9 cellular contexts compared by ENCODE assay signal in the genomic region with DNA sequence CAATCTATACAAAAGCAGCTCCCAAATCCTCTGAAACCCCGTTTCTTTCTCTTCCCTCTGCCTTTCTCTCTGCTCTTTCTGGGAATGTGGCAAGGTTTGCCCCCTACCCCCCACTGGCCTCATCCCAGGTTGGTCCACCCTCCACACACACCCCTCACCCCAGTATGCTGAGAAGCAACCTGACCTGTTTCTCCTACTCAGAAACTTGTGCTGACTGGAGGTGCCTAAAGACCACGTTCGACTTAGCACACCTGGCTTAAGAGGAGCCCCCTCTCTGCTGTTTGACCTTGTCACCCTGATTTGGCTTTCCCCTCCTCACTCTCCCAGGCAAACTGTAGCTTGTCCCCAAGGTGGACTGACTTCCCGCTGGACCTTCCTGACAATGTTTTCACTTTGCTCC. TPM values are rescaled to one million over a fixed set of nuclear protein-coding genes. Genes with fewer than 3 reads are reported as not detected.
DNase-seq lines count a peak whose midpoint lies in the region; ATAC-seq, FAIRE-seq and TF ChIP-seq lines count a peak whose summit lies in the region.
"Had no signal": no experiment of that assay in that cellular context is flagged by ENCODE, and none has a peak within 500 bp of the region (broad histone marks: within the 10 kb centered on the region; RNA-seq: fewer than 3 reads in every experiment).

No MANE protein-coding gene starts in this region.

- H3K4me3 ChIP-seq in K562 (peak overlapping the region; percentile 58; the same call in 1 of the 2 replicates), mesenchymal stem cell (ENCODE audit: insufficient read depth in 1 of 2, low read depth in 1 of 2, low read length in 2 of 2) (peak overlapping the region in 1 of 2 experiments; percentile 85), thoracic aorta (peak overlapping the region; percentile 82)

- BruUV-seq in K562 (replicated peaks; lab: Mats Ljungman, UMichigan), result no TSS peak

- CTCF ChIA-PET in K562 (lab: Yijun Ruan, JAX; ENCODE audit: low intra/inter-chr PET ratio), result no interaction called here

- H3K9ac ChIP-seq in K562 (ENCODE audit: insufficient read depth in 1 of 2, low read depth in 2 of 2, low read length in 2 of 2) (peak overlapping the region; percentile 81 to 95; a peak in 3 of 4 replicates), mesenchymal stem cell (ENCODE audit: low read length) (no peak overlapping the region)

- H3K9me3 ChIP-seq in K562 (replicated peaks; ENCODE audit: control insufficient read depth, insufficient read depth, low read depth, low read length) (no peaks in the 10 kb centered on the region), mesenchymal stem cell (ENCODE audit: control insufficient read depth, low read length) (no peaks in the 10 kb centered on the region), thoracic aorta (no peaks in the 10 kb centered on the region)
- H3K9me3 ChIP-seq: SJCRH30 had no signal

- in situ Hi-C loops in K562 (cut with MboI), result no loop called here

- TF ChIP-seq RAD21 in K562 (CRISPR knock-in tag; conservative IDR thresholded peaks at IDR 0.05 in 1 of 2, IDR thresholded peaks at IDR 0.05 in 1 of 2), result no peak

- no peak overlapping the region for H2BK120ac ChIP-seq in mesenchymal stem cell (ENCODE audit: low read depth, low read length)

- no peak overlapping the region for H2BK5ac ChIP-seq in mesenchymal stem cell (ENCODE audit: low read depth, low read length, poor library complexity, severe bottlenecking)

- H3K36me3 ChIP-seq in K562 (ENCODE audit: control insufficient read depth, insufficient read depth, low read length), result peaks cover 15% of the 10 kb centered on the region; the same call in 1 of the 3 replicates
- H3K36me3 ChIP-seq in mesenchymal stem cell (ENCODE audit: control insufficient read depth in 1 of 2, insufficient read depth in 2 of 2, low read depth in 1 of 2, low read length in 2 of 2), result peaks cover 0 to 11% of the 10 kb centered on the region in 2 experiments
- no peaks in the 10 kb centered on the region for H3K36me3 ChIP-seq in thoracic aorta
- H3K36me3 ChIP-seq: SJCRH30 had no signal

- H3K4me1 ChIP-seq in K562 (replicated peaks in 1 of 2; ENCODE audit: control insufficient read depth in 2 of 2, insufficient read depth in 2 of 2, low read length in 2 of 2) (peaks cover 46 to 59% of the 10 kb centered on the region in 2 experiments), mesenchymal stem cell (ENCODE audit: control insufficient read depth, insufficient read depth, low read depth, low read length) (peaks cover 37% of the 10 kb centered on the region), thoracic aorta (ENCODE audit: control insufficient read depth in 1 of 2, low read depth in 2 of 2) (peaks cover 25 to 63% of the 10 kb centered on the region in 2 donors)
- H3K4me1 ChIP-seq: SJCRH30 had no signal

- no peak for ATAC-seq in K562
- ATAC-seq in thoracic aorta (ENCODE audit: insufficient number of reproducible peaks, low FRiP score, low read depth), result no peak

- H3K23ac ChIP-seq in mesenchymal stem cell (ENCODE audit: low read length in 2 of 2), result peak overlapping the region in 1 of 2 experiments; percentile 11

- no peaks in the 10 kb centered on the region; the same call in 1 of the 2 replicates for H4K20me1 ChIP-seq in K562 (replicated peaks; ENCODE audit: control insufficient read depth, insufficient read depth, low read length)

- peak overlapping the region; percentile 79 for H3K27ac ChIP-seq in K562 (ENCODE audit: extremely low read depth, low read depth, low read length)
- H3K27ac ChIP-seq in mesenchymal stem cell (ENCODE audit: low read length, poor library complexity, severe bottlenecking), result no peak overlapping the region
- H3K27ac ChIP-seq in thoracic aorta, result peak overlapping the region; percentile 85 to 91
- H3K27ac ChIP-seq: SJCRH30 had no signal

- H3K27me3 ChIP-seq in K562 (ENCODE audit: control insufficient read depth in 2 of 2, insufficient read depth in 2 of 2, low read length in 2 of 2), result no peaks in the 10 kb centered on the region
- H3K27me3 ChIP-seq in mesenchymal stem cell (ENCODE audit: control insufficient read depth in 1 of 2, insufficient read depth in 1 of 2, low read length in 2 of 2), result peaks cover 0 to 9% of the 10 kb centered on the region in 2 experiments
- H3K27me3 ChIP-seq in thoracic aorta (replicated peaks; ENCODE audit: insufficient read depth), result no peaks in the 10 kb centered on the region

- no peaks in the 10 kb centered on the region for H3K9me1 ChIP-seq in K562 (ENCODE audit: control insufficient read depth, insufficient read depth, low read length)

- peak overlapping the region; percentile 95 for H4K8ac ChIP-seq in mesenchymal stem cell (ENCODE audit: low read length)

- peak overlapping the region; percentile 37 for H2AK5ac ChIP-seq in mesenchymal stem cell (ENCODE audit: low read length, severe bottlenecking)

- no peak for TF ChIP-seq POLR2A in K562 (conservative IDR thresholded peaks at IDR 0.05)

- POLR2A ChIA-PET in K562 (lab: Yijun Ruan, JAX), result interaction anchor here (0.5 to 2.9 kb wide), 9 partner anchors 10 to 486 kb away, joined by 3 to 10 read pairs (median 4); partner anchors contain the start of gene RAD50

- peaks cover 53% of the 10 kb centered on the region for H3K79me2 ChIP-seq in K562 (ENCODE audit: control insufficient read depth, insufficient read depth, low read length)

- intact Hi-C loops in K562 (cut with micrococcal nuclease), result loop anchor here (2.0 kb wide), 1 partner anchor 43 kb away; no protein-coding TSS in a partner anchor

- no peak overlapping the region for H2BK12ac ChIP-seq in mesenchymal stem cell (ENCODE audit: low read length in 2 of 2)

- no peak overlapping the region for H3K18ac ChIP-seq in mesenchymal stem cell (ENCODE audit: low read depth in 1 of 2, low read length in 2 of 2)

- H2BK15ac ChIP-seq in mesenchymal stem cell (ENCODE audit: low read depth, poor library complexity, severe bottlenecking), result no peak overlapping the region

- H3K79me1 ChIP-seq in mesenchymal stem cell (replicated peaks; ENCODE audit: low read length, poor library complexity, severe bottlenecking), result peaks cover 27% of the 10 kb centered on the region

- TF ChIP-seq CTCF in K562 (IDR thresholded peaks at IDR 0.05 in 2 of 3, conservative IDR thresholded peaks at IDR 0.05 in 1 of 3; ENCODE audit: insufficient read depth in 2 of 3, low read depth in 1 of 3, low read length in 3 of 3), result no peak; a peak in 1 of 6 replicates
- no peak for TF ChIP-seq CTCF in thoracic aorta (IDR thresholded peaks at IDR 0.05)

- peak; percentile 35 for FAIRE-seq in K562 (lab: Jason Lieb, UNC)

- H3K4ac ChIP-seq in mesenchymal stem cell (ENCODE audit: low read depth in 1 of 2, low read length in 2 of 2), result no peak overlapping the region

- H2AFZ ChIP-seq in K562 (ENCODE audit: low read depth, low read length) (peak overlapping the region; percentile 93), mesenchymal stem cell (ENCODE audit: low read depth, low read length) (no peak overlapping the region)

- DNase-seq in activated effector memory CD4-positive, alpha-beta T cell treated with anti-CD3 and anti-CD28 coated beads, Interleukin-2, amount 50 U/mL, for 16 hours, result peak; percentile 37
- no peak for DNase-seq in activated effector memory CD4-positive, alpha-beta T cell treated with Interleukin-2 at 50 U/mL for 16 hours
- DNase-seq in K562 (ENCODE audit: extremely low read depth in 1 of 4, low spot score in 3 of 4), result peak in 1 of 4 experiments; percentile 25
- DNase-seq in mesenchymal stem cell, result no peak
- no peak for DNase-seq in thoracic aorta (ENCODE audit: low spot score)
- no peak for DNase-seq in stimulated activated naive CD4-positive, alpha-beta T cell treated with Interleukin-2 at 50 U/mL for 16 hours (lab: John Stamatoyannopoulos, UW)
- DNase-seq in stimulated activated CD4-positive, alpha-beta T cell treated with anti-CD3 and anti-CD28 coated beads, Interleukin-4, amount 100 ng/mL, for 1 hour, result no peak
- DNase-seq in GM03348 (ENCODE audit: low spot score), result no peak
- DNase-seq: SJCRH30 had no signal

- peak overlapping the region; percentile 84 for H3K4me2 ChIP-seq in K562 (ENCODE audit: insufficient read depth, low read length)
- H3K4me2 ChIP-seq in mesenchymal stem cell (ENCODE audit: low read length, poor library complexity, severe bottlenecking), result peak overlapping the region; percentile 97

- TF ChIP-seq EP300 in K562 (IDR thresholded peaks at IDR 0.05; ENCODE audit: low read length), result no peak

- 16% methylated on average over 3 of the region's 4 CpGs for WGBS in K562 (ENCODE audit: insufficient coverage, low coverage, missing lambda C conversion rate)
- 85% methylated on average over 3 of the region's 4 CpGs for WGBS in mesenchymal stem cell

- peak overlapping the region; percentile 52 for H4K91ac ChIP-seq in mesenchymal stem cell (ENCODE audit: low read length)

- H3K14ac ChIP-seq in mesenchymal stem cell (ENCODE audit: low read length in 2 of 2), result no peak overlapping the region

RNA-seq across cellular contexts. Expression of gene SEPTIN8, which starts 1.1 kb away (rescaled TPM):
- total RNA-seq in K562 (2011; cell fraction: chromatin; rRNA removed; ENCODE audit: low replicate concordance), result 136 and 205 TPM in 2 replicates
- 103 and 109 TPM in 2 replicates for total RNA-seq in K562 (2011; cell fraction: nucleolus; rRNA removed)
- total RNA-seq in K562 (2011; cell fraction: nucleoplasm; rRNA removed), result 115 and 139 TPM in 2 replicates
- 92.0 and 109 TPM in 2 replicates for total RNA-seq in K562 (2014; rRNA removed)
- total RNA-seq in K562 (2014; rRNA removed; fragmentation: Illumina TruSeq; extraction: Trizol), result 68.2 and 79.3 TPM in 2 replicates
- total RNA-seq in K562 (2015; rRNA removed; fragmentation: Illumina TruSeq; extraction: Trizol), result 101 TPM in 2 replicates
- 131 and 137 TPM in 2 replicates for total RNA-seq in K562 (2021)
- 121 and 149 TPM in 2 replicates for polyA plus RNA-seq in K562 (2011; rRNA removed)
- 72.8 and 87.1 TPM in 2 replicates for polyA plus RNA-seq in K562 (2011; cell fraction: cytosol; rRNA removed)
- polyA plus RNA-seq in K562 (2011; cell fraction: nucleus; rRNA removed), result 578 and 627 TPM in 2 replicates
- 143 and 180 TPM in 2 replicates for polyA plus RNA-seq in K562 (2012)
- polyA plus RNA-seq in K562 (2014; fragmentation: Illumina TruSeq; extraction: Trizol), result 113 and 142 TPM in 2 replicates
- 10 to 100 TPM; 19.3 to 21.0 TPM for polyA plus RNA-seq in K562 (2014; fragmentation: Nextera tagmentation; extraction: Ambion mirVana)
- polyA plus RNA-seq in K562 (2014; rRNA removed), result 129 and 143 TPM in 2 replicates
- 67.6 and 68.1 TPM in 2 replicates for polyA minus RNA-seq in K562 (2011; rRNA and poly(A)+ RNA removed)
- polyA minus RNA-seq in K562 (2011; cell fraction: cytosol; rRNA and poly(A)+ RNA removed), result 32.1 and 40.2 TPM in 2 replicates
- polyA minus RNA-seq in K562 (2011; cell fraction: nucleus; rRNA and poly(A)+ RNA removed), result 85.5 and 131 TPM in 2 replicates
- 56.6 TPM for polyA plus RNA-seq in mesenchymal stem cell (2013, experiment 1 of 2)
- 56.6 TPM for polyA plus RNA-seq in mesenchymal stem cell (2013, experiment 2 of 2)
- 100 to 1,000 TPM in 1 of 2 donors, 10 to 100 TPM in 1; 85.7 to 111 TPM for total RNA-seq in thoracic aorta

RNA-seq across cellular contexts. Expression of gene CCNI2, which starts 30.9 kb away (rescaled TPM):
- not detected in 2 replicates for total RNA-seq in K562 (2011; cell fraction: chromatin; rRNA removed; ENCODE audit: low replicate concordance)
- not detected in 2 replicates for total RNA-seq in K562 (2011; cell fraction: nucleolus; rRNA removed)
- 0.23 TPM in 1 of 2 replicates, not detected in the other for total RNA-seq in K562 (2011; cell fraction: nucleoplasm; rRNA removed)
- 0.05 TPM in 1 of 2 replicates, not detected in the other for total RNA-seq in K562 (2014; rRNA removed)
- not detected in 2 replicates for total RNA-seq in K562 (2014; rRNA removed; fragmentation: Illumina TruSeq; extraction: Trizol)
- total RNA-seq in K562 (2015; rRNA removed; fragmentation: Illumina TruSeq; extraction: Trizol), result not detected in 2 replicates
- total RNA-seq in K562 (2021), result 0.18 TPM in 1 of 2 replicates, not detected in the other
- polyA plus RNA-seq in K562 (2011; rRNA removed), result 0.05 and 0.06 TPM in 2 replicates
- 0.06 and 0.13 TPM in 2 replicates for polyA plus RNA-seq in K562 (2011; cell fraction: cytosol; rRNA removed)
- polyA plus RNA-seq in K562 (2011; cell fraction: nucleus; rRNA removed), result 0.36 and 1.1 TPM in 2 replicates
- 1.4 and 11.1 TPM in 2 replicates for polyA plus RNA-seq in K562 (2012)
- polyA plus RNA-seq in K562 (2014; fragmentation: Illumina TruSeq; extraction: Trizol), result 0.06 TPM in 1 of 2 replicates, not detected in the other
- polyA plus RNA-seq in K562 (2014; fragmentation: Nextera tagmentation; extraction: Ambion mirVana), result 1 to 10 TPM; 1.6 to 1.7 TPM
- polyA plus RNA-seq in K562 (2014; rRNA removed), result not detected in 2 replicates
- polyA minus RNA-seq in K562 (2011; rRNA and poly(A)+ RNA removed), result not detected in 2 replicates
- polyA minus RNA-seq in K562 (2011; cell fraction: cytosol; rRNA and poly(A)+ RNA removed), result not detected in 2 replicates
- 0.54 TPM in 1 of 2 replicates, not detected in the other for polyA minus RNA-seq in K562 (2011; cell fraction: nucleus; rRNA and poly(A)+ RNA removed)
- polyA plus RNA-seq in mesenchymal stem cell (2013, experiment 1 of 2), result not detected
- polyA plus RNA-seq in mesenchymal stem cell (2013, experiment 2 of 2), result not detected
- total RNA-seq in thoracic aorta, result not detected
- total RNA-seq: SJCRH30 had no signal

RNA-seq across cellular contexts. Expression of gene SOWAHA, which starts 35.0 kb away (rescaled TPM):
- not detected in 2 replicates for total RNA-seq in K562 (2011; cell fraction: chromatin; rRNA removed; ENCODE audit: low replicate concordance)
- total RNA-seq in K562 (2011; cell fraction: nucleolus; rRNA removed), result not detected in 2 replicates
- not detected in 2 replicates for total RNA-seq in K562 (2011; cell fraction: nucleoplasm; rRNA removed)
- not detected in 2 replicates for total RNA-seq in K562 (2014; rRNA removed)
- total RNA-seq in K562 (2014; rRNA removed; fragmentation: Illumina TruSeq; extraction: Trizol), result not detected in 2 replicates
- total RNA-seq in K562 (2015; rRNA removed; fragmentation: Illumina TruSeq; extraction: Trizol), result not detected in 2 replicates
- not detected in 2 replicates for total RNA-seq in K562 (2021)
- not detected in 2 replicates for polyA plus RNA-seq in K562 (2011; rRNA removed)
- polyA plus RNA-seq in K562 (2011; cell fraction: cytosol; rRNA removed), result not detected in 2 replicates
- not detected in 2 replicates for polyA plus RNA-seq in K562 (2011; cell fraction: nucleus; rRNA removed)
- polyA plus RNA-seq in K562 (2012), result 0.03 and 0.06 TPM in 2 replicates
- polyA plus RNA-seq in K562 (2014; fragmentation: Illumina TruSeq; extraction: Trizol), result not detected in 2 replicates
- not detected for polyA plus RNA-seq in K562 (2014; fragmentation: Nextera tagmentation; extraction: Ambion mirVana)
- not detected in 2 replicates for polyA plus RNA-seq in K562 (2014; rRNA removed)
- polyA minus RNA-seq in K562 (2011; rRNA and poly(A)+ RNA removed), result not detected in 2 replicates
- polyA minus RNA-seq in K562 (2011; cell fraction: cytosol; rRNA and poly(A)+ RNA removed), result not detected in 2 replicates
- not detected in 2 replicates for polyA minus RNA-seq in K562 (2011; cell fraction: nucleus; rRNA and poly(A)+ RNA removed)
- polyA plus RNA-seq in mesenchymal stem cell (2013, experiment 1 of 2), result 0.01 TPM
- polyA plus RNA-seq in mesenchymal stem cell (2013, experiment 2 of 2), result 0.04 TPM
- under 1 TPM; 0.63 to 0.68 TPM for total RNA-seq in thoracic aorta

RNA-seq across cellular contexts. Expression of gene KIF3A, which starts 40.8 kb away (rescaled TPM):
- total RNA-seq in K562 (2011; cell fraction: chromatin; rRNA removed; ENCODE audit: low replicate concordance), result 4.8 and 16.7 TPM in 2 replicates
- 1.2 and 3.0 TPM in 2 replicates for total RNA-seq in K562 (2011; cell fraction: nucleolus; rRNA removed)
- total RNA-seq in K562 (2011; cell fraction: nucleoplasm; rRNA removed), result 2.9 and 6.9 TPM in 2 replicates
- total RNA-seq in K562 (2014; rRNA removed), result 2.6 and 4.1 TPM in 2 replicates
- total RNA-seq in K562 (2014; rRNA removed; fragmentation: Illumina TruSeq; extraction: Trizol), result 7.2 and 8.3 TPM in 2 replicates
- total RNA-seq in K562 (2015; rRNA removed; fragmentation: Illumina TruSeq; extraction: Trizol), result 7.6 and 9.4 TPM in 2 replicates
- 5.1 and 7.1 TPM in 2 replicates for total RNA-seq in K562 (2021)
- polyA plus RNA-seq in K562 (2011; rRNA removed), result 3.5 and 5.3 TPM in 2 replicates
- polyA plus RNA-seq in K562 (2011; cell fraction: cytosol; rRNA removed), result 0.97 and 1.3 TPM in 2 replicates
- polyA plus RNA-seq in K562 (2011; cell fraction: nucleus; rRNA removed), result 2.2 and 2.6 TPM in 2 replicates
- polyA plus RNA-seq in K562 (2012), result 1.8 and 3.3 TPM in 2 replicates
- 4.5 and 6.0 TPM in 2 replicates for polyA plus RNA-seq in K562 (2014; fragmentation: Illumina TruSeq; extraction: Trizol)
- polyA plus RNA-seq in K562 (2014; fragmentation: Nextera tagmentation; extraction: Ambion mirVana), result 1 to 10 TPM; 1.5 TPM
- 5.4 and 7.8 TPM in 2 replicates for polyA plus RNA-seq in K562 (2014; rRNA removed)
- 9.3 and 10.6 TPM in 2 replicates for polyA minus RNA-seq in K562 (2011; rRNA and poly(A)+ RNA removed)
- 1.9 and 4.0 TPM in 2 replicates for polyA minus RNA-seq in K562 (2011; cell fraction: cytosol; rRNA and poly(A)+ RNA removed)
- 3.6 and 4.4 TPM in 2 replicates for polyA minus RNA-seq in K562 (2011; cell fraction: nucleus; rRNA and poly(A)+ RNA removed)
- 8.1 TPM for polyA plus RNA-seq in mesenchymal stem cell (2013, experiment 1 of 2)
- polyA plus RNA-seq in mesenchymal stem cell (2013, experiment 2 of 2), result 8.2 TPM
- 1 to 10 TPM; 3.7 to 5.9 TPM for total RNA-seq in thoracic aorta

RNA-seq across cellular contexts. Expression of gene SHROOM1, which starts 52.3 kb away (rescaled TPM):
- total RNA-seq in K562 (2011; cell fraction: chromatin; rRNA removed; ENCODE audit: low replicate concordance), result 39.2 and 105 TPM in 2 replicates
- 53.7 and 55.5 TPM in 2 replicates for total RNA-seq in K562 (2011; cell fraction: nucleolus; rRNA removed)
- total RNA-seq in K562 (2011; cell fraction: nucleoplasm; rRNA removed), result 27.4 and 41.9 TPM in 2 replicates
- total RNA-seq in K562 (2014; rRNA removed) (13.0 and 18.6 TPM in 2 replicates), K562 (2014; rRNA removed; fragmentation: Illumina TruSeq; extraction: Trizol) (5.3 and 6.1 TPM in 2 replicates), K562 (2015; rRNA removed; fragmentation: Illumina TruSeq; extraction: Trizol) (10.9 and 13.3 TPM in 2 replicates), K562 (2021) (25.6 and 26.5 TPM in 2 replicates), thoracic aorta (10 to 100 TPM; 13.1 to 15.4 TPM)
- polyA plus RNA-seq in K562 (2011; rRNA removed) (11.9 and 12.8 TPM in 2 replicates), K562 (2014; fragmentation: Illumina TruSeq; extraction: Trizol) (14.6 and 14.8 TPM in 2 replicates), K562 (2014; fragmentation: Nextera tagmentation; extraction: Ambion mirVana) (under 1 TPM; 0.44 to 0.50 TPM), K562 (2014; rRNA removed) (22.3 and 26.0 TPM in 2 replicates)
- 18.1 and 28.6 TPM in 2 replicates for polyA plus RNA-seq in K562 (2011; cell fraction: cytosol; rRNA removed)
- 28.4 and 60.2 TPM in 2 replicates for polyA plus RNA-seq in K562 (2011; cell fraction: nucleus; rRNA removed)
- polyA plus RNA-seq in K562 (2012), result 19.1 and 22.2 TPM in 2 replicates
- 3.8 and 7.6 TPM in 2 replicates for polyA minus RNA-seq in K562 (2011; rRNA and poly(A)+ RNA removed)
- 6.1 and 7.0 TPM in 2 replicates for polyA minus RNA-seq in K562 (2011; cell fraction: cytosol; rRNA and poly(A)+ RNA removed)
- polyA minus RNA-seq in K562 (2011; cell fraction: nucleus; rRNA and poly(A)+ RNA removed), result 11.3 and 12.4 TPM in 2 replicates
- polyA plus RNA-seq in mesenchymal stem cell (2013, experiment 1 of 2), result 8.7 TPM
- 10.3 TPM for polyA plus RNA-seq in mesenchymal stem cell (2013, experiment 2 of 2)
